15 cellular contexts compared by ENCODE assay signal in the genomic region with DNA sequence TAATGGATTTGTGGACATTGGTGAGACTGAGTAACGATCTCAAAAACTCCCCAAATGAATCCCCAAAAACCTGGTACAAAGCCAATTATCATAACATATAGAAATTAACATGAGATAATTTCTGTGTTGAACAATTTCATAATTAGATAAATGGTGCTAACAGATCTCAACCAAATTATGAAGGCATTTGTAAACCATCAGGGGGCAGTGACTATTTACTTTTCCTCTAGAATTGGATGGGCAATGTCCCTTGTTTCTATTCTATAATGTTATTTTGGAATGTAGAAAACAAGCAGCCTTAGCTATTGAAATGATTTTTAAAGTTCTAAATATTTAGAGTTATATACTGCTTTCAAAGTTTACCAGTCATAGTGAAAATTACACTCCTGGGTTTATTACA. TPM values are rescaled to one million over a fixed set of nuclear protein-coding genes. Genes with fewer than 3 reads are reported as not detected.
DNase-seq lines count a peak whose midpoint lies in the region; ATAC-seq and TF ChIP-seq lines count a peak whose summit lies in the region.
"Had no signal": no experiment of that assay in that cellular context is flagged by ENCODE, and none has a peak within 500 bp of the region (broad histone marks: within the 10 kb centered on the region; RNA-seq: fewer than 3 reads in every experiment).

No MANE protein-coding gene starts in this region.

- in situ Hi-C loops in GM13976 (cut with MboI; ENCODE audit: low sequenced_read_pairs, unreplicated experiment): no loop called here

- TF ChIP-seq CTCF in AG09309 (IDR thresholded peaks at IDR 0.05; ENCODE audit: control insufficient read depth, insufficient read depth, low read depth, low read length, missing control alignments): peak; percentile 32
- TF ChIP-seq CTCF in GM13976 (IDR thresholded peaks at IDR 0.05; ENCODE audit: borderline replicate concordance, control extremely low read depth, extremely low read depth, insufficient read depth, missing control alignments): no peak
- no peak for TF ChIP-seq CTCF in ascending aorta (IDR thresholded peaks at IDR 0.05)
- TF ChIP-seq CTCF in body of pancreas (IDR thresholded peaks at IDR 0.05): peak in 3 of 7 experiments; percentile 14 to 18 (median 16)

- H3K9me3 ChIP-seq in ascending aorta: no peaks in the 10 kb centered on the region
- H3K9me3 ChIP-seq in body of pancreas: no peaks in the 10 kb centered on the region
- H3K9me3 ChIP-seq: mucosa of descending colon, sigmoid colon had no signal

- peaks cover 4 to 20% of the 10 kb centered on the region in 2 donors for H3K4me1 ChIP-seq in ascending aorta
- no peaks in the 10 kb centered on the region for H3K4me1 ChIP-seq in body of pancreas
- H3K4me1 ChIP-seq: sigmoid colon had no signal

- intact Hi-C loops in ascending aorta (cut with DNase I): loop anchor here (5.0 kb wide), 1 partner anchor 175 kb away; no protein-coding TSS in a partner anchor
- intact Hi-C loops in body of pancreas (cut with DNase I): no loop called here

- H3K36me3 ChIP-seq in ascending aorta: peaks cover 30 to 53% of the 10 kb centered on the region in 2 donors
- no peaks in the 10 kb centered on the region for H3K36me3 ChIP-seq in body of pancreas (replicated peaks in 1 of 2; ENCODE audit: insufficient read depth in 1 of 2, low read depth in 2 of 2)

- WGBS in body of pancreas, 2 donors: 71 to 89% methylated on average over 1 of the region's 1 CpG

- TF ChIP-seq POLR2A in body of pancreas (IDR thresholded peaks at IDR 0.05): no peak

- H3K27ac ChIP-seq in ascending aorta (peak overlapping the region; percentile 54 to 64), body of pancreas (no peak overlapping the region)
- H3K27ac ChIP-seq: HL-60, sigmoid colon had no signal

- H3K27me3 ChIP-seq in ascending aorta (no peaks in the 10 kb centered on the region), body of pancreas (no peaks in the 10 kb centered on the region)
- H3K27me3 ChIP-seq: sigmoid colon had no signal

- DNase-seq in AG09309 (ENCODE audit: low read depth) (no peak), GM13976 (ENCODE audit: low spot score) (peak; percentile 16), ascending aorta (ENCODE audit: low spot score in 2 of 2) (no peak), iris pigment epithelial cell (ENCODE audit: low read depth) (peak; percentile 11), body of pancreas (no peak), SKM-1 (lab: John Stamatoyannopoulos, UW; ENCODE audit: unreplicated experiment) (no peak), midbrain (lab: John Stamatoyannopoulos, UW) (no peak), NCI-H524 treated with DMSO at 0.1 percent for 48 hours (lab: John Stamatoyannopoulos, UW) (no peak)
- DNase-seq: activated CD4-positive, alpha-beta memory T cell treated with anti-CD3 and anti-CD28 coated beads, Interleukin-2, amount 10 ng/mL, durations not matched to agents 7 days and 5 days; activated gamma-delta T cell treated with Interleukin-2 at 50 U/mL for 16 hours; mucosa of descending colon; NCI-H1092; NCI-H526 treated with DMSO at 0.1 percent for 48 hours; sigmoid colon had no signal

- H3K4me3 ChIP-seq in AG09309 (ENCODE audit: control insufficient read depth, low read depth, low read length) (no peak overlapping the region), ascending aorta (no peak overlapping the region), body of pancreas (no peak overlapping the region)
- H3K4me3 ChIP-seq: mucosa of descending colon, sigmoid colon had no signal

- no peak for ATAC-seq in body of pancreas
- ATAC-seq: mucosa of descending colon had no signal

RNA-seq across cellular contexts. Expression of a gene that starts 57.8 kb away (rescaled TPM):
- total RNA-seq in ascending aorta: 378 TPM
- 10 to 100 TPM; 23.3 to 30.3 TPM for total RNA-seq in body of pancreas

Comparison
In these comparisons a context has a peak if more than half of its experiments do, and no peak if none do; other contexts are left out.
1. DNase-seq: peak in GM13976 (single experiment) and iris pigment epithelial cell (single experiment); none in AG09309 (single experiment), ascending aorta (0 of 2), body of pancreas (0 of 4), SKM-1 (single experiment), midbrain (single experiment) and NCI-H524 treated with DMSO at 0.1 percent for 48 hours (single experiment).
2. H3K27ac ChIP-seq: peak in ascending aorta (2 of 2); none in body of pancreas (0 of 4).
3. RNA of a gene that starts 57.8 kb away (total RNA-seq): 378 TPM in ascending aorta (single experiment); 23.3 to 30.3 TPM in body of pancreas; every median in the first group is over 10 times any median in the second.